ENCODE assay signal across 15 cellular contexts in the genomic region with DNA sequence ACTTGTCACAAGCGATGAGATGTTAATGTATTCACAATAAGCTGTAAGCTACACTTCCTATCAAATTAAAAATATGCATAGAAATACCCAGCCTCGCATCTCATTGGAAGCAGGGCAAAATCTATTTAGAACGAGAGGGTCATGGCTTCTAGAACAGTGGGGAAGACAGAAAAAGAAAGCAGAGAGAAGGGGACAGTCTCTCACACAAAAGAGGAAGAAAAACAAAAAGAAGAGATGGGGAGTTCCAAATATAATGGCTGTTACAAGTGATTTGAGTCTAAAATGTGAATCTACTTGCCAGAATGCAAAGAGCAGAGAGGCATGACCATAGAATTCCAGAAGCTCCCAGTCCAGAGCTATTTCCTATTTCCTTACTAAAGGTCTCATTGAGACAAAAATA. TPM values are rescaled to one million over a fixed set of nuclear protein-coding genes. Genes with fewer than 3 reads are reported as not detected.
DNase-seq lines count a peak whose midpoint lies in the region; ATAC-seq lines count a peak whose summit lies in the region.
"Had no signal": no experiment of that assay in that cellular context is flagged by ENCODE, and none has a peak within 500 bp of the region (broad histone marks: within the 10 kb centered on the region; RNA-seq: fewer than 3 reads in every experiment).

No MANE protein-coding gene starts in this region.

- no peaks in the 10 kb centered on the region for H3K79me1 ChIP-seq in mesendoderm (ENCODE audit: low read length)

- no peaks in the 10 kb centered on the region for H3K79me2 ChIP-seq in mesendoderm (ENCODE audit: control insufficient read depth, insufficient read depth, low read length)

- H3K9me3 ChIP-seq in CD4-positive, alpha-beta memory T cell (ENCODE audit: control insufficient read depth in 1 of 2, low read length in 2 of 2), result no peaks in the 10 kb centered on the region
- H3K9me3 ChIP-seq: gastrocnemius medialis, Peyer's patch, sigmoid colon had no signal

- H3K27me3 Mint-ChIP-seq in IgD-negative memory B cell (no peaks in the 10 kb centered on the region), naive B cell (no peaks in the 10 kb centered on the region)
- no peaks in the 10 kb centered on the region for H3K27me3 Mint-ChIP-seq in CD4-positive, alpha-beta memory T cell
- H3K27me3 Mint-ChIP-seq: dendritic cell treated with granulocyte-macrophage colony-stimulating factor and Interleukin-4, amounts not matched to agents 40 ng/mL and 50 ng/mL, for 4 days had no signal

- H3K27ac Mint-ChIP-seq in IgD-negative memory B cell (peak overlapping the region; percentile 33 to 92 (median 46)), naive B cell (peak overlapping the region in 5 of 6 donors; percentile 28 to 83 (median 82))
- no peak overlapping the region for H3K27ac Mint-ChIP-seq in CD4-positive, alpha-beta memory T cell
- H3K27ac Mint-ChIP-seq: dendritic cell treated with granulocyte-macrophage colony-stimulating factor and Interleukin-4, amounts not matched to agents 40 ng/mL and 50 ng/mL, for 4 days had no signal

- H2AK5ac ChIP-seq in mesendoderm (ENCODE audit: low read length), result no peak overlapping the region

- H3K4me1 Mint-ChIP-seq in IgD-negative memory B cell, result peaks cover 23 to 33% (median 25%) of the 10 kb centered on the region in 3 donors
- H3K4me1 Mint-ChIP-seq in naive B cell, result peaks cover 19 to 34% (median 24%) of the 10 kb centered on the region in 3 donors
- peaks cover 0 to 2% (median 0%) of the 10 kb centered on the region in 4 donors for H3K4me1 Mint-ChIP-seq in CD4-positive, alpha-beta memory T cell

- no peak overlapping the region for H3K9ac ChIP-seq in mesendoderm (ENCODE audit: low read length)

- no peak overlapping the region for H2BK5ac ChIP-seq in mesendoderm (ENCODE audit: low read length)

- CTCF ChIA-PET in CD4-positive, alpha-beta memory T cell (lab: Charles Lee; ENCODE audit: partially characterized antibody), result no interaction called here

- no peak overlapping the region for H4K8ac ChIP-seq in mesendoderm (ENCODE audit: low read depth, low read length)

- peak; percentile 43 for ATAC-seq in GM18508 (IDR thresholded peaks at IDR 0.05; ENCODE audit: insufficient read depth, unreplicated experiment)
- peak; percentile 52 for ATAC-seq in GM21529 (IDR thresholded peaks at IDR 0.05; ENCODE audit: unreplicated experiment)
- peak; percentile 85 to 89 for ATAC-seq in naive B cell (ENCODE audit: low read depth in 2 of 2)
- ATAC-seq: gastrocnemius medialis had no signal

- H3K9me3 Mint-ChIP-seq in IgD-negative memory B cell, result no peaks in the 10 kb centered on the region
- H3K9me3 Mint-ChIP-seq in naive B cell, result no peaks in the 10 kb centered on the region
- no peaks in the 10 kb centered on the region for H3K9me3 Mint-ChIP-seq in CD4-positive, alpha-beta memory T cell
- H3K9me3 Mint-ChIP-seq: dendritic cell treated with granulocyte-macrophage colony-stimulating factor and Interleukin-4, amounts not matched to agents 40 ng/mL and 50 ng/mL, for 4 days had no signal

- WGBS in mesendoderm (ENCODE audit: extremely low coverage, insufficient coverage, low lambda C conversion rate), result no CpG with 5 or more reads among the region's 3 CpGs

- H4K5ac ChIP-seq in mesendoderm (ENCODE audit: low read length), result no peak overlapping the region

- POLR2A ChIA-PET in CD4-positive, alpha-beta memory T cell (lab: Charles Lee; ENCODE audit: partially characterized antibody), result no interaction called here

- no peaks in the 10 kb centered on the region for H3K27me3 ChIP-seq in mesendoderm (ENCODE audit: insufficient read depth, low read length, poor library complexity)
- no peaks in the 10 kb centered on the region for H3K27me3 ChIP-seq in CD4-positive, alpha-beta memory T cell (ENCODE audit: insufficient read depth, low read length)
- H3K27me3 ChIP-seq: gastrocnemius medialis, Peyer's patch, sigmoid colon had no signal

- DNase-seq in naive B cell (peak; percentile 21), mesendoderm (no peak)
- no peak for DNase-seq in stimulated activated CD4-positive, alpha-beta T cell treated with anti-CD3 and anti-CD28 coated beads, Interleukin-2, amount 100 ng/mL, for 48 hours
- no peak for DNase-seq in CD4-positive, alpha-beta memory T cell
- DNase-seq: activated gamma-delta T cell, DMS153, gastrocnemius medialis, NCI-H526 treated with DMSO at 0.1 percent for 48 hours, Peyer's patch, sigmoid colon had no signal

- no peak overlapping the region for H3K4me2 ChIP-seq in mesendoderm (ENCODE audit: low read length)

- no peak overlapping the region for H3K18ac ChIP-seq in mesendoderm (ENCODE audit: low read length)

- H3K36me3 ChIP-seq in mesendoderm (ENCODE audit: control insufficient read depth, insufficient read depth, low read length), result no peaks in the 10 kb centered on the region
- H3K36me3 ChIP-seq in CD4-positive, alpha-beta memory T cell (ENCODE audit: insufficient read depth, low read length), result no peaks in the 10 kb centered on the region
- H3K36me3 ChIP-seq: gastrocnemius medialis, Peyer's patch, sigmoid colon had no signal

- intact Hi-C loops in CD4-positive, alpha-beta memory T cell (cut with micrococcal nuclease), result no loop called here

- no peak overlapping the region for H3K23ac ChIP-seq in mesendoderm (ENCODE audit: low read length)

- H2BK15ac ChIP-seq in mesendoderm (replicated peaks; ENCODE audit: low read depth), result no peak overlapping the region

- H2BK120ac ChIP-seq in mesendoderm (ENCODE audit: low read depth, low read length), result no peak overlapping the region

- no peak overlapping the region for H3K4ac ChIP-seq in mesendoderm (ENCODE audit: low read depth, low read length)

- no peak overlapping the region for H3K56ac ChIP-seq in mesendoderm (ENCODE audit: low read length)

- H3K4me3 Mint-ChIP-seq in IgD-negative memory B cell (peak overlapping the region in 2 of 4 donors; percentile 33 to 75), naive B cell (peak overlapping the region in 7 of 8 donors; percentile 1 to 56 (median 42))
- H3K4me3 Mint-ChIP-seq in CD4-positive, alpha-beta memory T cell, result no peak overlapping the region
- H3K4me3 Mint-ChIP-seq: dendritic cell treated with granulocyte-macrophage colony-stimulating factor and Interleukin-4, amounts not matched to agents 40 ng/mL and 50 ng/mL, for 4 days had no signal

- no peaks in the 10 kb centered on the region for H3K4me1 ChIP-seq in mesendoderm (ENCODE audit: control insufficient read depth, low read depth, low read length)
- no peaks in the 10 kb centered on the region for H3K4me1 ChIP-seq in CD4-positive, alpha-beta memory T cell (ENCODE audit: insufficient read depth, low read length)
- H3K4me1 ChIP-seq: Peyer's patch had no signal

- no peaks in the 10 kb centered on the region for H3K36me3 Mint-ChIP-seq in IgD-negative memory B cell
- no peaks in the 10 kb centered on the region for H3K36me3 Mint-ChIP-seq in naive B cell
- H3K36me3 Mint-ChIP-seq in CD4-positive, alpha-beta memory T cell, result no peaks in the 10 kb centered on the region

- H3K4me3 ChIP-seq in mesendoderm (ENCODE audit: low read length), result no peak overlapping the region
- H3K4me3 ChIP-seq in CD4-positive, alpha-beta memory T cell (ENCODE audit: low read length in 2 of 2), result no peak overlapping the region
- H3K4me3 ChIP-seq: gastrocnemius medialis, Peyer's patch, sigmoid colon had no signal

- no peak overlapping the region for H3K27ac ChIP-seq in mesendoderm (ENCODE audit: low read depth, low read length)
- H3K27ac ChIP-seq in CD4-positive, alpha-beta memory T cell (ENCODE audit: low read depth, low read length), result no peak overlapping the region
- H3K27ac ChIP-seq: gastrocnemius medialis, Peyer's patch, sigmoid colon had no signal

RNA-seq across cellular contexts. Expression of a gene that starts 13.8 kb away (rescaled TPM):
- 2.7 TPM for polyA plus RNA-seq in IgD-negative memory B cell
- polyA plus RNA-seq in naive B cell (ENCODE audit: low read depth in 6 of 6), result under 1 TPM; 0.09 to 0.44 (median 0.12) TPM
- 0.56 TPM for polyA plus RNA-seq in mesendoderm (2013, experiment 1 of 2)
- 0.64 TPM for polyA plus RNA-seq in mesendoderm (2013, experiment 2 of 2)
- 10 to 100 TPM; 41.5 to 42.7 TPM for total RNA-seq in CD4-positive, alpha-beta memory T cell
- polyA plus RNA-seq in CD4-positive, alpha-beta memory T cell, result 10 to 100 TPM; 10.8 to 12.9 TPM
- total RNA-seq: epithelial cell of proximal tubule had no signal

Comparison
In these comparisons a context has a peak if more than half of its experiments do, and no peak if none do; other contexts are left out.
1. H3K27ac Mint-ChIP-seq: peak in IgD-negative memory B cell (3 of 3) and naive B cell (5 of 6); none in CD4-positive, alpha-beta memory T cell (0 of 7).
2. H3K4me3 Mint-ChIP-seq: peak in naive B cell (7 of 8); none in CD4-positive, alpha-beta memory T cell (0 of 8).
3. Peak in every context shown above with its lines, with median percentiles within 50 percentile points of each other: ATAC-seq.